ENCODE assay signal across 24 cellular contexts in the genomic region with DNA sequence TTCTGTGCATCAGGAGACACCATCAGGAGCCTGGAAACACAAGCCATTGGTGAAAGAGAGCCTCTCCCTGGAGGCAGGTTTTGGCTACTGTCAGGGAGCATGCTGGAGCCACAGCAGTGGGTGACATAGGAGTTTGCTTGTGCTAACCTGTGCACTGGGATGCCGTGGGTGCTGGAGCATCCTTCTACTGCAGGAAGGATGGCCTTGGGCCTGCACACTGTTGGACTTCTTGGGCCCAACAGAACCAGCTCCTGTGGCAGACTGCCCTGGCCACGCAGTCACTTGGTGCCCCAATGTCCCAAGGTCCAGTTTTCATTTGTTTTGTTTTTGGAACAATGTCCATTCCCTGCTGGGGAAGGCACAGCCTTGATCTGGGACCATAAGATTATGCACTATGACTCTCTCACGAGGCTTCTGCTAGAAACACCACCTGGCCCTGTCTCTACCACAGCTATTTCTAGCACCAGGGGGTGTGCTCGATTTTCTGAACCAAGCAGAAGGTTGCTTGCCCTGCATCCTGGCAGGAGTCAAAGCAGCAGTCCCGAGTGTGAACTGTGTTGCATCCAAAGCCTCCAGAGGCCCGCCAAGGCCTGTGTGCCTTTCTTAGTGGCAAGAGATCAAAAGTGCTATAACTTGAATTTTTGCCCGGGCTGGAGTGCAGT.
"Had no signal": no experiment of that assay in that cellular context is flagged by ENCODE, and none has a peak within 500 bp of the region (broad histone marks: within the 10 kb centered on the region; RNA-seq: fewer than 3 reads in every experiment).

No MANE protein-coding gene starts in this region.

- H3K4me1 ChIP-seq: foreskin keratinocyte had no signal

- H3K4me1 Mint-ChIP-seq: brain, nephron progenitor cell had no signal

- DNase-seq: activated B cell treated with CpG ODN at 0.5 μM for 24 hours; activated CD4-positive, alpha-beta T cell treated with anti-CD3 and anti-CD28 coated beads, Interleukin-2, amount 50 U/mL, for 1 hour; activated CD8-positive, alpha-beta memory T cell treated with anti-CD3 and anti-CD28 coated beads, Interleukin-2, amount 10 ng/mL, durations not matched to agents 7 days and 5 days; activated CD8-positive, alpha-beta T cell treated with anti-CD3 and anti-CD28 coated beads, Interleukin-2, amount 10 ng/mL, durations not matched to agents 7 days and 5 days; activated effector memory CD4-positive, alpha-beta T cell treated with Interleukin-2 at 50 U/mL for 16 hours; activated naive CD4-positive, alpha-beta T cell treated with anti-CD3 and anti-CD28 coated beads for 36 hours; activated naive CD8-positive, alpha-beta T cell treated with anti-CD3 and anti-CD28 coated beads, Interleukin-2, amount 10 ng/mL, durations not matched to agents 7 days and 5 days; foreskin keratinocyte; heart right ventricle; left ventricle myocardium inferior; naive B cell; nephron progenitor cell; occipital lobe; spleen; stimulated activated naive CD4-positive, alpha-beta T cell; T-helper 1 cell; tibial artery; upper lobe of right lung had no signal

- H3K27me3 Mint-ChIP-seq: activated B cell treated with CpG ODN at 0.5 μM for 24 hours; activated CD8-positive, alpha-beta memory T cell treated with anti-CD3 and anti-CD28 coated beads, Interleukin-2, amount 10 ng/mL, durations not matched to agents 7 days and 5 days; activated naive CD8-positive, alpha-beta T cell treated with anti-CD3 and anti-CD28 coated beads, Interleukin-2, amount 10 ng/mL, durations not matched to agents 7 days and 5 days; brain; naive B cell had no signal

- H3K27me3 ChIP-seq: ascending aorta, esophagus muscularis mucosa, foreskin keratinocyte, heart right ventricle, spleen, suprapubic skin, tibial artery, upper lobe of right lung had no signal

- ATAC-seq: activated CD8-positive, alpha-beta memory T cell treated with anti-CD3 and anti-CD28 coated beads, Interleukin-2, amount 10 ng/mL, durations not matched to agents 7 days and 5 days; activated CD8-positive, alpha-beta T cell treated with anti-CD3 and anti-CD28 coated beads, Interleukin-2, amount 10 ng/mL, durations not matched to agents 7 days and 5 days; foreskin keratinocyte; heart right ventricle; right cardiac atrium; upper lobe of right lung had no signal

- H3K27ac Mint-ChIP-seq: activated B cell treated with CpG ODN at 0.5 μM for 24 hours; activated CD8-positive, alpha-beta memory T cell treated with anti-CD3 and anti-CD28 coated beads, Interleukin-2, amount 10 ng/mL, durations not matched to agents 7 days and 5 days; activated CD8-positive, alpha-beta T cell treated with anti-CD3 and anti-CD28 coated beads, Interleukin-2, amount 10 ng/mL, durations not matched to agents 7 days and 5 days; activated naive CD4-positive, alpha-beta T cell treated with anti-CD3 and anti-CD28 coated beads for 36 hours; activated naive CD8-positive, alpha-beta T cell treated with anti-CD3 and anti-CD28 coated beads, Interleukin-2, amount 10 ng/mL, durations not matched to agents 7 days and 5 days; brain; naive B cell; nephron progenitor cell; T-helper 2 cell treated with Interferon-gamma antibody and Interleukin-4, amounts not matched to agents 5 μg/mL and 100 μg/mL, for 36 hours had no signal

- H3K9me3 ChIP-seq: ascending aorta, esophagus muscularis mucosa, heart right ventricle, left ventricle myocardium inferior, spleen, suprapubic skin, tibial artery, upper lobe of right lung had no signal

- H3K4me3 ChIP-seq: ascending aorta, esophagus muscularis mucosa, heart right ventricle, left ventricle myocardium inferior, spleen, suprapubic skin, tibial artery, upper lobe of right lung had no signal

- H3K36me3 ChIP-seq: ascending aorta, heart right ventricle, left ventricle myocardium inferior, spleen, suprapubic skin, upper lobe of right lung had no signal

- H3K4me3 Mint-ChIP-seq: activated B cell treated with CpG ODN at 0.5 μM for 24 hours; activated CD8-positive, alpha-beta memory T cell treated with anti-CD3 and anti-CD28 coated beads, Interleukin-2, amount 10 ng/mL, durations not matched to agents 7 days and 5 days; activated CD8-positive, alpha-beta T cell treated with anti-CD3 and anti-CD28 coated beads, Interleukin-2, amount 10 ng/mL, durations not matched to agents 7 days and 5 days; activated naive CD4-positive, alpha-beta T cell treated with anti-CD3 and anti-CD28 coated beads for 36 hours; activated naive CD8-positive, alpha-beta T cell treated with anti-CD3 and anti-CD28 coated beads, Interleukin-2, amount 10 ng/mL, durations not matched to agents 7 days and 5 days; brain; naive B cell; nephron progenitor cell; T-helper 2 cell treated with Interferon-gamma antibody and Interleukin-4, amounts not matched to agents 5 μg/mL and 100 μg/mL, for 36 hours had no signal

- H3K9me3 Mint-ChIP-seq: activated B cell treated with CpG ODN at 0.5 μM for 24 hours; T-helper 2 cell treated with Interferon-gamma antibody and Interleukin-4, amounts not matched to agents 5 μg/mL and 100 μg/mL, for 36 hours had no signal

- H3K27ac ChIP-seq: ascending aorta, esophagus muscularis mucosa, foreskin keratinocyte, heart right ventricle, left ventricle myocardium inferior, spleen, suprapubic skin, tibial artery, upper lobe of right lung had no signal

- H3K36me3 Mint-ChIP-seq: activated CD8-positive, alpha-beta memory T cell treated with anti-CD3 and anti-CD28 coated beads, Interleukin-2, amount 10 ng/mL, durations not matched to agents 7 days and 5 days; activated naive CD8-positive, alpha-beta T cell treated with anti-CD3 and anti-CD28 coated beads, Interleukin-2, amount 10 ng/mL, durations not matched to agents 7 days and 5 days; naive B cell had no signal
